In genomic region chr6:150813993-150814359, GRCh38 we compare ENCODE assay signal across 1 cellular context.
TF ChIP-seq lines count a peak whose summit lies in the region.

No MANE protein-coding gene starts in this region.

TF ChIP-seq in GM12878, 131 proteins besides CTCF, POLR2A, EP300 and RAD21:
- TF ChIP-seq CEBPB (IDR thresholded peaks at IDR 0.05; ENCODE audit: borderline replicate concordance in 1 of 2, low read depth in 2 of 2, low read length in 2 of 2) (0 out of 4 replicates have a peak, but pooled peaks of 1 of the 2 experiments have one; percentile 66), TCF7 (IDR thresholded peaks at IDR 0.05; ENCODE audit: borderline replicate concordance) (peak; percentile 81), ZBTB33 (IDR thresholded peaks at IDR 0.05) (no peak), ATF2 (IDR thresholded peaks at IDR 0.05; ENCODE audit: low read length) (peak; percentile 21; the same call in 1 of the 2 replicates), ASH2L (IDR thresholded peaks at IDR 0.05; ENCODE audit: borderline replicate concordance, low read depth) (no peak), KAT2A (conservative IDR thresholded peaks at IDR 0.05; ENCODE audit: control insufficient read depth, low read depth, low read length) (no peak), RUNX3 (IDR thresholded peaks at IDR 0.05; ENCODE audit: low read length) (peak; percentile 22; the same call in 1 of the 2 replicates), IRF4 (IDR thresholded peaks at IDR 0.05; ENCODE audit: low read depth, low read length) (peak; percentile 81; the same call in 1 of the 2 replicates), ZNF687 (IDR thresholded peaks at IDR 0.05) (peak; percentile 26; the same call in 1 of the 2 replicates), JUNB (IDR thresholded peaks at IDR 0.05) (peak; percentile 82), BHLHE40 (IDR thresholded peaks at IDR 0.05; ENCODE audit: borderline replicate concordance in 1 of 2, low read depth in 2 of 2, low read length in 1 of 2) (peak; percentile 57 to 63; a peak in 3 of 4 replicates), FOXM1 (IDR thresholded peaks at IDR 0.05; ENCODE audit: low read depth, low read length) (peak; percentile 43), ZNF24 (IDR thresholded peaks at IDR 0.05) (0 out of 2 replicates have a peak, but pooled peaks have one; percentile 15), SKIL (IDR thresholded peaks at IDR 0.05; ENCODE audit: low read depth, poor library complexity, severe bottlenecking) (peak; percentile 48), NFIC (IDR thresholded peaks at IDR 0.05; ENCODE audit: low read depth, low read length) (peak; percentile 35), RELA (IDR thresholded peaks at IDR 0.05; ENCODE audit: borderline replicate concordance, partially characterized antibody) (no peak), MTA2 (IDR thresholded peaks at IDR 0.05; ENCODE audit: low read depth) (no peak; the same call in 1 of the 2 replicates), CREM (IDR thresholded peaks at IDR 0.05; ENCODE audit: low read depth) (peak; percentile 70), BCL11A (IDR thresholded peaks at IDR 0.05; ENCODE audit: low read depth, low read length) (peak; percentile 46; the same call in 1 of the 2 replicates), CREB1 (IDR thresholded peaks at IDR 0.05; ENCODE audit: low read depth) (peak; percentile 79), TBL1XR1 (IDR thresholded peaks at IDR 0.05; ENCODE audit: low read depth, low read length) (peak; percentile 25; the same call in 1 of the 2 replicates), JUND (IDR thresholded peaks at IDR 0.05; ENCODE audit: low read depth, low read length) (peak; percentile 50; the same call in 1 of the 2 replicates), YY1 (IDR thresholded peaks at IDR 0.05; ENCODE audit: low read depth, low read length) (peak; percentile 61), BACH1 (IDR thresholded peaks at IDR 0.05; ENCODE audit: borderline replicate concordance) (peak; percentile 49; the same call in 1 of the 2 replicates), ZNF217 (IDR thresholded peaks at IDR 0.05) (peak; percentile 43; the same call in 1 of the 2 replicates), TCF12 (IDR thresholded peaks at IDR 0.05; ENCODE audit: low read depth, low read length) (0 out of 2 replicates have a peak, but pooled peaks have one; percentile 10), POU2F2 (IDR thresholded peaks at IDR 0.05; ENCODE audit: borderline replicate concordance, low read depth, low read length) (peak; percentile 11; the same call in 1 of the 3 replicates), NFXL1 (IDR thresholded peaks at IDR 0.05; ENCODE audit: borderline replicate concordance) (no peak), FOXK2 (IDR thresholded peaks at IDR 0.05) (0 out of 2 replicates have a peak, but pooled peaks have one; percentile 23), BCL3 (IDR thresholded peaks at IDR 0.05; ENCODE audit: borderline replicate concordance, insufficient read depth, low read depth, low read length, poor library complexity, severe bottlenecking) (peak; percentile 65), MEF2A (IDR thresholded peaks at IDR 0.05; ENCODE audit: insufficient read depth, low read depth, low read length) (no peak), ESRRA (IDR thresholded peaks at IDR 0.05; ENCODE audit: low read length) (no peak), GABPA (IDR thresholded peaks at IDR 0.05; ENCODE audit: low read depth) (0 out of 2 replicates have a peak, but pooled peaks have one; percentile 20), ELK1 (IDR thresholded peaks at IDR 0.05; ENCODE audit: low read depth, low read length) (no peak), SUPT20H (IDR thresholded peaks at IDR 0.05; ENCODE audit: borderline replicate concordance, control insufficient read depth, low read depth, low read length) (no peak), EED (IDR thresholded peaks at IDR 0.05; ENCODE audit: low read depth) (peak; percentile 13; the same call in 1 of the 2 replicates), PAX5 (IDR thresholded peaks at IDR 0.05; ENCODE audit: borderline replicate concordance, low read depth, low read length) (peak; percentile 50; the same call in 1 of the 2 replicates), SREBF1 (IDR thresholded peaks at IDR 0.05; ENCODE audit: low read length) (peak; percentile 18; the same call in 1 of the 2 replicates), DPF2 (IDR thresholded peaks at IDR 0.05) (peak; percentile 49; the same call in 1 of the 2 replicates), CBFB (IDR thresholded peaks at IDR 0.05; ENCODE audit: low read depth) (no peak), GATAD2B (conservative IDR thresholded peaks at IDR 0.05; ENCODE audit: low read depth) (peak; percentile 38; the same call in 1 of the 2 replicates), SMAD5 (IDR thresholded peaks at IDR 0.05; ENCODE audit: low read depth) (no peak), IKZF2 (IDR thresholded peaks at IDR 0.05) (no peak; a peak in 1 of 4 replicates), SPI1 (IDR thresholded peaks at IDR 0.05; ENCODE audit: borderline replicate concordance, insufficient read depth, low read depth, low read length) (no peak), RCOR1 (conservative IDR thresholded peaks at IDR 0.05; ENCODE audit: low read depth, low read length) (0 out of 2 replicates have a peak, but pooled peaks have one; percentile 32)
TF ChIP-seq in GM12878: peak in this region for 31.
